In genomic region chr15:62391565-62392262, GRCh38 we compare ENCODE assay signal across 8 cellular contexts. TPM values are rescaled to one million over a fixed set of nuclear protein-coding genes. Genes with fewer than 3 reads are reported as not detected.
DNase-seq lines count a peak whose midpoint lies in the region; ATAC-seq and TF ChIP-seq lines count a peak whose summit lies in the region.

No MANE protein-coding gene starts in this region.

- H3K4me1 ChIP-seq in SJCRH30 (no peaks in the 10 kb centered on the region), hepatocyte (ENCODE audit: insufficient read depth) (no peaks in the 10 kb centered on the region)

- H3K4me3 ChIP-seq in SJCRH30 (peak overlapping the region; percentile 97), astrocyte of the cerebellum (ENCODE audit: low read depth, low read length) (peak overlapping the region; percentile 97), hepatocyte (peak overlapping the region; percentile 93)

- H3K9me3 Mint-ChIP-seq in progenitor cell of endocrine pancreas (ENCODE audit: low read depth): no peaks in the 10 kb centered on the region

- peaks cover 3% of the 10 kb centered on the region for H3K27me3 Mint-ChIP-seq in progenitor cell of endocrine pancreas

- in situ Hi-C loops in astrocyte of the cerebellum (cut with HindIII; ENCODE audit: low sequenced_read_pairs): no loop called here

- no peaks in the 10 kb centered on the region for H3K9me3 ChIP-seq in SJCRH30 (replicated peaks)
- H3K9me3 ChIP-seq in hepatocyte (ENCODE audit: low read depth): no peaks in the 10 kb centered on the region

- peaks cover 50% of the 10 kb centered on the region for H3K79me2 ChIP-seq in hepatocyte

- no peaks in the 10 kb centered on the region for H3K9me2 ChIP-seq in hepatocyte (replicated peaks; ENCODE audit: insufficient read depth)

- peak overlapping the region; percentile 59 for H3K27ac ChIP-seq in SJCRH30
- H3K27ac ChIP-seq in hepatocyte: peak overlapping the region; percentile 86

- H3K4me3 Mint-ChIP-seq in progenitor cell of endocrine pancreas (ENCODE audit: low read depth): peak overlapping the region; percentile 97

- 1% methylated on average over 73 of the region's 74 CpGs for WGBS in hepatocyte (ENCODE audit: low lambda C conversion rate, missing lambda C conversion rate)

- peak; percentile 35 for ATAC-seq in GM19351 (IDR thresholded peaks at IDR 0.05; ENCODE audit: unreplicated experiment)
- ATAC-seq in GM18858 (IDR thresholded peaks at IDR 0.05; ENCODE audit: unreplicated experiment): no peak

- TF ChIP-seq CTCF in astrocyte of the cerebellum (IDR thresholded peaks at IDR 0.05; ENCODE audit: low read depth, low read length, missing control alignments): peak; percentile 49
- TF ChIP-seq CTCF in hepatocyte (IDR thresholded peaks at IDR 0.05; ENCODE audit: poor library complexity): peak; percentile 57
- TF ChIP-seq CTCF in progenitor cell of endocrine pancreas (IDR thresholded peaks at IDR 0.05; ENCODE audit: unreplicated experiment): peak; percentile 35

- H3K27ac Mint-ChIP-seq in progenitor cell of endocrine pancreas: peak overlapping the region; percentile 90

- H3K4me2 ChIP-seq in hepatocyte: peak overlapping the region; percentile 98

- peaks cover 5% of the 10 kb centered on the region for H4K20me1 ChIP-seq in hepatocyte (ENCODE audit: insufficient read depth, poor library complexity, severe bottlenecking)

- DNase-seq in A172 (ENCODE audit: low spot score) (peak; percentile 11), SJCRH30 (peak; percentile 59 to 70), astrocyte of the cerebellum (ENCODE audit: low read depth) (no peak), hepatocyte (ENCODE audit: low spot score) (peak; percentile 83), progenitor cell of endocrine pancreas (ENCODE audit: low spot score, unreplicated experiment) (peak; percentile 35), NCI-H510A (lab: John Stamatoyannopoulos, UW) (no peak)

- H3K36me3 ChIP-seq in SJCRH30 (no peaks in the 10 kb centered on the region), hepatocyte (replicated peaks; ENCODE audit: insufficient read depth, low read depth) (no peaks in the 10 kb centered on the region)

- H3K27me3 ChIP-seq in SJCRH30 (no peaks in the 10 kb centered on the region), hepatocyte (no peaks in the 10 kb centered on the region)

- H3K4me1 Mint-ChIP-seq in progenitor cell of endocrine pancreas (ENCODE audit: low read depth): peaks cover 13% of the 10 kb centered on the region

- no peaks in the 10 kb centered on the region for H3K36me3 Mint-ChIP-seq in progenitor cell of endocrine pancreas (ENCODE audit: insufficient read depth)

- H2AFZ ChIP-seq in hepatocyte: peak overlapping the region; percentile 67

RNA-seq across cellular contexts. Expression of gene TLN2, which starts 1.4 kb away (rescaled TPM):
- 22.3 and 23.3 TPM in 2 replicates for total RNA-seq in A172 (2014; rRNA removed; shearing (Covaris generic))
- total RNA-seq in SJCRH30 (2014; rRNA removed; shearing (Covaris generic)): 16.4 and 16.5 TPM in 2 replicates
- 16.2 and 19.8 TPM in 2 replicates for total RNA-seq in hepatocyte
- 11.1 and 14.5 TPM in 2 replicates for polyA plus RNA-seq in hepatocyte
- total RNA-seq in progenitor cell of endocrine pancreas: 24.7 and 26.5 TPM in 2 replicates

Comparison
In these comparisons a context has a peak if more than half of its experiments do, and no peak if none do; other contexts are left out.
1. DNase-seq: peak in A172 (single experiment), SJCRH30 (2 of 2), hepatocyte (single experiment) and progenitor cell of endocrine pancreas (single experiment); none in astrocyte of the cerebellum (single experiment) and NCI-H510A (single experiment).
2. Peak in every context shown above with its lines, with median percentiles within 50 percentile points of each other: H3K4me3 ChIP-seq and CTCF ChIP-seq.